Comparison of ENCODE assay signal across 30 cellular contexts in genomic region chr12:47299586-47299985, GRCh38.
DNase-seq lines count a peak whose midpoint lies in the region; ATAC-seq and TF ChIP-seq lines count a peak whose summit lies in the region.
"Had no signal": no experiment of that assay in that cellular context is flagged by ENCODE, and none has a peak within 500 bp of the region (broad histone marks: within the 10 kb centered on the region; RNA-seq: fewer than 3 reads in every experiment).

No MANE protein-coding gene starts in this region.

- H3K36me3 ChIP-seq in CD8-positive, alpha-beta T cell (ENCODE audit: insufficient read depth, low read length), result no peaks in the 10 kb centered on the region
- no peaks in the 10 kb centered on the region for H3K36me3 ChIP-seq in naive thymus-derived CD4-positive, alpha-beta T cell (ENCODE audit: control insufficient read depth in 2 of 3, insufficient read depth in 3 of 3, low read length in 3 of 3)
- H3K36me3 ChIP-seq: tibial artery had no signal

- DNase-seq in activated CD4-positive, alpha-beta T cell treated with anti-CD3 and anti-CD28 coated beads for 36 hours, result no peak
- DNase-seq in activated CD4-positive, alpha-beta T cell treated with anti-CD3 and anti-CD28 coated beads for 48 hours, result no peak
- no peak for DNase-seq in CD8-positive, alpha-beta T cell
- no peak for DNase-seq in activated CD8-positive, alpha-beta T cell treated with anti-CD3 and anti-CD28 coated beads, Interleukin-2, amount 10 ng/mL, durations not matched to agents 7 days and 5 days
- DNase-seq in naive thymus-derived CD4-positive, alpha-beta T cell, result no peak
- DNase-seq in substantia nigra (lab: John Stamatoyannopoulos, UW), result no peak
- DNase-seq in activated CD4-positive, CD25-positive, alpha-beta regulatory T cell (lab: John Stamatoyannopoulos, UW), result no peak
- DNase-seq: DMS53; foreskin melanocyte; hippocampal formation; naive B cell; NCI-H1105; NCI-H2029 treated with DMSO at 0.1 percent for 48 hours; NCI-H226; NCI-H748 treated with DMSO at 0.1 percent for 48 hours; retina; small intestine; stimulated activated CD4-positive, alpha-beta T cell treated with anti-CD3 and anti-CD28 coated beads, Interleukin-2, amount 100 ng/mL, for 24 hours; stimulated activated naive CD4-positive, alpha-beta T cell; T-helper 9 cell; tibial artery had no signal

- ATAC-seq in activated CD4-positive, alpha-beta T cell treated with anti-CD3 and anti-CD28 coated beads for 36 hours, result no peak
- no peak for ATAC-seq in CD8-positive, alpha-beta T cell
- no peak for ATAC-seq in activated CD8-positive, alpha-beta T cell treated with anti-CD3 and anti-CD28 coated beads, Interleukin-2, amount 10 ng/mL, durations not matched to agents 7 days and 5 days
- ATAC-seq in naive thymus-derived CD4-positive, alpha-beta T cell, result no peak
- ATAC-seq in HG03039 (IDR thresholded peaks at IDR 0.05; ENCODE audit: unreplicated experiment), result no peak
- ATAC-seq: esophagus mucosa, HCT116, HepG2, left lobe of liver, SK-N-SH treated with all-trans-retinoic acid at 6 μM for 48 hours, WTC11 had no signal

- POLR2A ChIA-PET in activated CD4-positive, alpha-beta T cell treated with anti-CD3 and anti-CD28 coated beads for 36 hours (lab: Charles Lee), result interaction anchor here (0.6 kb wide), 1 partner anchor 22 kb away, joined by 3 read pairs; no protein-coding TSS in a partner anchor
- POLR2A ChIA-PET in CD8-positive, alpha-beta T cell (lab: Charles Lee), result interaction anchor here (0.9 to 1.2 kb wide), 2 partner anchors 68 to 220 kb away, joined by 3 read pairs; partner anchors contain the start of genes AMIGO2 and PCED1B
- POLR2A ChIA-PET in activated CD8-positive, alpha-beta T cell treated with anti-CD3 and anti-CD28 coated beads, Interleukin-2, amount 10 ng/mL, durations not matched to agents 7 days and 5 days (lab: Charles Lee), result interaction anchor here (0.6 to 1.0 kb wide), 3 partner anchors 49 to 83 kb away, joined by 3 to 4 read pairs (median 4); no protein-coding TSS in a partner anchor
- POLR2A ChIA-PET in naive thymus-derived CD4-positive, alpha-beta T cell (lab: Charles Lee), result interaction anchor here (0.8 to 4.1 kb wide), 5 partner anchors 22 to 69 kb away, joined by 3 to 19 read pairs (median 3); no protein-coding TSS in a partner anchor

- H3K27me3 ChIP-seq in CD8-positive, alpha-beta T cell (ENCODE audit: insufficient read depth, low read length), result no peaks in the 10 kb centered on the region
- H3K27me3 ChIP-seq in naive thymus-derived CD4-positive, alpha-beta T cell (ENCODE audit: control insufficient read depth in 2 of 2, insufficient read depth in 2 of 2, low read length in 2 of 2), result no peaks in the 10 kb centered on the region
- H3K27me3 ChIP-seq: tibial artery had no signal

- H3K36me3 Mint-ChIP-seq in activated CD4-positive, alpha-beta T cell treated with anti-CD3 and anti-CD28 coated beads for 36 hours (ENCODE audit: low read depth), result peaks cover 30% of the 10 kb centered on the region
- H3K36me3 Mint-ChIP-seq in CD8-positive, alpha-beta T cell, result peaks cover 5% of the 10 kb centered on the region
- H3K36me3 Mint-ChIP-seq in activated CD8-positive, alpha-beta T cell treated with anti-CD3 and anti-CD28 coated beads, Interleukin-2, amount 10 ng/mL, durations not matched to agents 7 days and 5 days (ENCODE audit: low read depth), result peaks cover 23% of the 10 kb centered on the region
- H3K36me3 Mint-ChIP-seq in naive thymus-derived CD4-positive, alpha-beta T cell, result peaks cover 18 to 31% (median 30%) of the 10 kb centered on the region in 5 donors
- H3K36me3 Mint-ChIP-seq: WTC11 had no signal

- H3K4me3 ChIP-seq in CD8-positive, alpha-beta T cell (ENCODE audit: low read depth, low read length), result peak overlapping the region; percentile 35
- no peak overlapping the region for H3K4me3 ChIP-seq in naive thymus-derived CD4-positive, alpha-beta T cell (ENCODE audit: low read length)
- H3K4me3 ChIP-seq: tibial artery had no signal

- H3K4me1 ChIP-seq in CD8-positive, alpha-beta T cell (ENCODE audit: insufficient read depth, low read length), result peaks cover 42% of the 10 kb centered on the region
- peaks cover 15 to 34% of the 10 kb centered on the region in 2 donors for H3K4me1 ChIP-seq in naive thymus-derived CD4-positive, alpha-beta T cell (ENCODE audit: control insufficient read depth in 2 of 2, insufficient read depth in 2 of 2, low read length in 2 of 2)
- H3K4me1 ChIP-seq: tibial artery had no signal

- H3K9me3 Mint-ChIP-seq in activated CD4-positive, alpha-beta T cell treated with anti-CD3 and anti-CD28 coated beads for 36 hours (ENCODE audit: low read depth), result peaks cover 23% of the 10 kb centered on the region
- peaks cover 2% of the 10 kb centered on the region for H3K9me3 Mint-ChIP-seq in CD8-positive, alpha-beta T cell
- H3K9me3 Mint-ChIP-seq in activated CD8-positive, alpha-beta T cell treated with anti-CD3 and anti-CD28 coated beads, Interleukin-2, amount 10 ng/mL, durations not matched to agents 7 days and 5 days (ENCODE audit: insufficient read depth), result no peaks in the 10 kb centered on the region
- peaks cover 6 to 65% (median 18%) of the 10 kb centered on the region in 11 donors for H3K9me3 Mint-ChIP-seq in naive thymus-derived CD4-positive, alpha-beta T cell

- TF ChIP-seq CTCF in CD8-positive, alpha-beta T cell (IDR thresholded peaks at IDR 0.05), result no peak

- H3K27me3 Mint-ChIP-seq in activated CD4-positive, alpha-beta T cell treated with anti-CD3 and anti-CD28 coated beads for 36 hours, result no peaks in the 10 kb centered on the region
- H3K27me3 Mint-ChIP-seq in CD8-positive, alpha-beta T cell (ENCODE audit: low read depth), result no peaks in the 10 kb centered on the region
- no peaks in the 10 kb centered on the region for H3K27me3 Mint-ChIP-seq in activated CD8-positive, alpha-beta T cell treated with anti-CD3 and anti-CD28 coated beads, Interleukin-2, amount 10 ng/mL, durations not matched to agents 7 days and 5 days (ENCODE audit: low read depth)
- H3K27me3 Mint-ChIP-seq in naive thymus-derived CD4-positive, alpha-beta T cell, result no peaks in the 10 kb centered on the region
- H3K27me3 Mint-ChIP-seq: naive B cell had no signal

- peak overlapping the region; percentile 13 for H3K27ac ChIP-seq in CD8-positive, alpha-beta T cell (ENCODE audit: low read depth, low read length)
- peak overlapping the region; percentile 25 for H3K27ac ChIP-seq in naive thymus-derived CD4-positive, alpha-beta T cell (ENCODE audit: low read depth, low read length)
- H3K27ac ChIP-seq in substantia nigra (ENCODE audit: low read depth, low read length, poor library complexity, severe bottlenecking), result no peak overlapping the region
- H3K27ac ChIP-seq: 22Rv1, HL-60, tibial artery had no signal

- CTCF ChIA-PET in activated CD4-positive, alpha-beta T cell treated with anti-CD3 and anti-CD28 coated beads for 36 hours (lab: Charles Lee), result no interaction called here
- CTCF ChIA-PET in CD8-positive, alpha-beta T cell (lab: Charles Lee), result no interaction called here
- CTCF ChIA-PET in activated CD8-positive, alpha-beta T cell treated with anti-CD3 and anti-CD28 coated beads, Interleukin-2, amount 10 ng/mL, durations not matched to agents 7 days and 5 days (lab: Charles Lee), result interaction anchor here (0.9 to 1.1 kb wide), 2 partner anchors 27 to 98 kb away, joined by 3 read pairs; no protein-coding TSS in a partner anchor
- CTCF ChIA-PET in naive thymus-derived CD4-positive, alpha-beta T cell (lab: Charles Lee), result interaction anchor here (0.7 kb wide), 1 partner anchor 1085 kb away, joined by 3 read pairs; no protein-coding TSS in a partner anchor

- H3K9me3 ChIP-seq in CD8-positive, alpha-beta T cell (ENCODE audit: low read length), result peaks cover 8% of the 10 kb centered on the region
- H3K9me3 ChIP-seq in naive thymus-derived CD4-positive, alpha-beta T cell (ENCODE audit: control insufficient read depth in 2 of 3, low read length in 3 of 3), result peaks cover 0 to 18% (median 0%) of the 10 kb centered on the region in 3 experiments
- H3K9me3 ChIP-seq: tibial artery had no signal

- H3K4me1 Mint-ChIP-seq in activated CD4-positive, alpha-beta T cell treated with anti-CD3 and anti-CD28 coated beads for 36 hours, result peaks cover 70% of the 10 kb centered on the region
- H3K4me1 Mint-ChIP-seq in CD8-positive, alpha-beta T cell (ENCODE audit: low read depth), result peaks cover 71% of the 10 kb centered on the region
- H3K4me1 Mint-ChIP-seq in activated CD8-positive, alpha-beta T cell treated with anti-CD3 and anti-CD28 coated beads, Interleukin-2, amount 10 ng/mL, durations not matched to agents 7 days and 5 days (ENCODE audit: low read depth), result peaks cover 61% of the 10 kb centered on the region
- peaks cover 26 to 81% (median 65%) of the 10 kb centered on the region in 7 donors for H3K4me1 Mint-ChIP-seq in naive thymus-derived CD4-positive, alpha-beta T cell

- intact Hi-C loops in activated CD4-positive, alpha-beta T cell treated with anti-CD3 and anti-CD28 coated beads for 36 hours (cut with DNase I, micrococcal nuclease), result no loop called here
- intact Hi-C loops in CD8-positive, alpha-beta T cell (cut with DNase I, micrococcal nuclease), result loop anchor here in 1 of 2 experiments (2.0 kb wide), 1 partner anchor 21 kb away; no protein-coding TSS in a partner anchor
- intact Hi-C loops in naive thymus-derived CD4-positive, alpha-beta T cell (cut with micrococcal nuclease), result no loop called here

- no peak overlapping the region for H3K4me3 Mint-ChIP-seq in activated CD4-positive, alpha-beta T cell treated with anti-CD3 and anti-CD28 coated beads for 36 hours
- H3K4me3 Mint-ChIP-seq in CD8-positive, alpha-beta T cell, result no peak overlapping the region
- no peak overlapping the region for H3K4me3 Mint-ChIP-seq in activated CD8-positive, alpha-beta T cell treated with anti-CD3 and anti-CD28 coated beads, Interleukin-2, amount 10 ng/mL, durations not matched to agents 7 days and 5 days
- H3K4me3 Mint-ChIP-seq in naive thymus-derived CD4-positive, alpha-beta T cell, result peak overlapping the region in 8 of 10 donors; percentile 6 to 76 (median 58)
- H3K4me3 Mint-ChIP-seq: WTC11 had no signal

- H3K27ac Mint-ChIP-seq in activated CD4-positive, alpha-beta T cell treated with anti-CD3 and anti-CD28 coated beads for 36 hours, result peak overlapping the region; percentile 91
- H3K27ac Mint-ChIP-seq in CD8-positive, alpha-beta T cell, result peak overlapping the region; percentile 85
- peak overlapping the region; percentile 45 for H3K27ac Mint-ChIP-seq in activated CD8-positive, alpha-beta T cell treated with anti-CD3 and anti-CD28 coated beads, Interleukin-2, amount 10 ng/mL, durations not matched to agents 7 days and 5 days
- H3K27ac Mint-ChIP-seq in naive thymus-derived CD4-positive, alpha-beta T cell, result peak overlapping the region in 8 of 9 donors; percentile 70 to 93 (median 84)
- H3K27ac Mint-ChIP-seq: naive B cell, WTC11 had no signal

Comparison
In these comparisons a context has a peak if more than half of its experiments do, and no peak if none do; other contexts are left out.
1. H3K4me3 Mint-ChIP-seq: peak in naive thymus-derived CD4-positive, alpha-beta T cell (8 of 10); none in activated CD4-positive, alpha-beta T cell treated with anti-CD3 and anti-CD28 coated beads for 36 hours (single experiment), CD8-positive, alpha-beta T cell (single experiment) and activated CD8-positive, alpha-beta T cell treated with anti-CD3 and anti-CD28 coated beads, Interleukin-2, amount 10 ng/mL, durations not matched to agents 7 days and 5 days (single experiment).
2. CTCF ChIA-PET loops: an anchor here in activated CD8-positive, alpha-beta T cell treated with anti-CD3 and anti-CD28 coated beads, Interleukin-2, amount 10 ng/mL, durations not matched to agents 7 days and 5 days (0.9 to 1.1 kb wide) and naive thymus-derived CD4-positive, alpha-beta T cell (0.7 kb wide); none called in activated CD4-positive, alpha-beta T cell treated with anti-CD3 and anti-CD28 coated beads for 36 hours and CD8-positive, alpha-beta T cell.
3. Peak in every context shown above with its lines, with median percentiles within 50 percentile points of each other: H3K27ac Mint-ChIP-seq.